Comparison of ENCODE assay signal across 8 cellular contexts in genomic region chr5:173017087-173017486, GRCh38. TPM values are rescaled to one million over a fixed set of nuclear protein-coding genes. Genes with fewer than 3 reads are reported as not detected.
A peak's percentile ranks its signal among the peaks of the same experiment; 100 is the strongest.
DNase-seq lines count a peak whose midpoint lies in the region; ATAC-seq and TF ChIP-seq lines count a peak whose summit lies in the region.
"Not testable (repeated sequence)": the region's sequence is repeated elsewhere in the genome, so short reads cannot be mapped to it uniquely, and the experiment has no call there.

No MANE protein-coding gene starts in this region.

- H3K27ac Mint-ChIP-seq in CD4-positive, alpha-beta T cell = peak overlapping the region; percentile 50
- H3K27ac Mint-ChIP-seq in activated naive CD4-positive, alpha-beta T cell treated with anti-CD3 and anti-CD28 coated beads for 36 hours = peak overlapping the region; percentile 68
- peak overlapping the region; percentile 35 for H3K27ac Mint-ChIP-seq in mesothelial cell of epicardium

- H3K27me3 Mint-ChIP-seq in CD4-positive, alpha-beta T cell; activated naive CD4-positive, alpha-beta T cell treated with anti-CD3 and anti-CD28 coated beads for 36 hours (ENCODE audit: low read depth); mesothelial cell of epicardium (ENCODE audit: low read depth): not testable (repeated sequence)

- POLR2A ChIA-PET in CD4-positive, alpha-beta T cell (lab: Charles Lee) = not testable (repeated sequence)

- not testable (repeated sequence) for H3K27me3 ChIP-seq in CD4-positive, alpha-beta T cell (ENCODE audit: control insufficient read depth, insufficient read depth, low read length); Peyer's patch; left ventricle myocardium inferior (ENCODE audit: low read depth); rectal smooth muscle tissue (ENCODE audit: control insufficient read depth, insufficient read depth, low read length); thoracic aorta (replicated peaks; ENCODE audit: insufficient read depth)

- ATAC-seq in CD4-positive, alpha-beta T cell (ENCODE audit: poor library complexity); thoracic aorta (ENCODE audit: insufficient number of reproducible peaks, low FRiP score, low read depth): not testable (repeated sequence)

- H3K9me3 ChIP-seq in CD4-positive, alpha-beta T cell (ENCODE audit: control insufficient read depth, low read length); Peyer's patch; left ventricle myocardium inferior (replicated peaks); thoracic aorta: not testable (repeated sequence)

- CTCF ChIA-PET in CD4-positive, alpha-beta T cell (lab: Charles Lee) = interaction anchor here (0.7 to 1.5 kb wide), 3 partner anchors 18 to 22 kb away, joined by 3 to 4 read pairs (median 4); no protein-coding TSS in a partner anchor
- CTCF ChIA-PET in activated naive CD4-positive, alpha-beta T cell treated with anti-CD3 and anti-CD28 coated beads for 36 hours (lab: Charles Lee) = interaction anchor here (0.5 to 1.1 kb wide), 4 partner anchors 18 to 142 kb away, joined by 3 to 6 read pairs (median 4); no protein-coding TSS in a partner anchor

- intact Hi-C loops in CD4-positive, alpha-beta T cell (cut with DNase I, micrococcal nuclease) = loop anchor here in 1 of 2 experiments (5.0 kb wide), 1 partner anchor 35 kb away; no protein-coding TSS in a partner anchor
- intact Hi-C loops in activated naive CD4-positive, alpha-beta T cell treated with anti-CD3 and anti-CD28 coated beads for 36 hours (cut with micrococcal nuclease); left ventricle myocardium inferior (cut with micrococcal nuclease): not testable (repeated sequence)

- H3K36me3 Mint-ChIP-seq in CD4-positive, alpha-beta T cell (ENCODE audit: low read depth) = peaks cover 47% of the 10 kb centered on the region
- peaks cover 22% of the 10 kb centered on the region for H3K36me3 Mint-ChIP-seq in activated naive CD4-positive, alpha-beta T cell treated with anti-CD3 and anti-CD28 coated beads for 36 hours (ENCODE audit: low read depth)
- H3K36me3 Mint-ChIP-seq in mesothelial cell of epicardium = peaks cover 29% of the 10 kb centered on the region

- DNase-seq in CD4-positive, alpha-beta T cell; Peyer's patch; activated naive CD4-positive, alpha-beta T cell treated with anti-CD3 and anti-CD28 coated beads for 36 hours; left ventricle myocardium inferior; mesothelial cell of epicardium (ENCODE audit: low spot score in 2 of 2, unreplicated experiment in 2 of 2); thoracic aorta (ENCODE audit: low spot score): not testable (repeated sequence)

- H3K9ac ChIP-seq in rectal smooth muscle tissue (ENCODE audit: low read length) = not testable (repeated sequence)

- not testable (repeated sequence) for TF ChIP-seq CTCF in CD4-positive, alpha-beta T cell (IDR thresholded peaks at IDR 0.05); Peyer's patch (IDR thresholded peaks at IDR 0.05); left ventricle myocardium inferior (IDR thresholded peaks at IDR 0.05; ENCODE audit: borderline replicate concordance); mesothelial cell of epicardium (IDR thresholded peaks at IDR 0.05; ENCODE audit: unreplicated experiment); thoracic aorta (IDR thresholded peaks at IDR 0.05)

- H3K27ac ChIP-seq in CD4-positive, alpha-beta T cell (ENCODE audit: low read depth, low read length) = not testable (repeated sequence)
- H3K27ac ChIP-seq in Peyer's patch (peak overlapping the region in 3 of 4 donors; percentile 43 to 59 (median 47)), cingulate gyrus (ENCODE audit: low read depth, low read length) (peak overlapping the region; percentile 22), left ventricle myocardium inferior (replicated peaks) (peak overlapping the region; percentile 72), rectal smooth muscle tissue (ENCODE audit: low read depth, low read length) (peak overlapping the region; percentile 68), thoracic aorta (peak overlapping the region; percentile 81 to 84)

- not testable (repeated sequence) for H3K4me3 Mint-ChIP-seq in CD4-positive, alpha-beta T cell; activated naive CD4-positive, alpha-beta T cell treated with anti-CD3 and anti-CD28 coated beads for 36 hours; mesothelial cell of epicardium

- not testable (repeated sequence) for H3K9me3 Mint-ChIP-seq in CD4-positive, alpha-beta T cell; activated naive CD4-positive, alpha-beta T cell treated with anti-CD3 and anti-CD28 coated beads for 36 hours; mesothelial cell of epicardium

- H3K36me3 ChIP-seq in Peyer's patch (peaks cover 0 to 19% (median 0%) of the 10 kb centered on the region in 3 donors), left ventricle myocardium inferior (peaks cover 11% of the 10 kb centered on the region)
- H3K36me3 ChIP-seq in rectal smooth muscle tissue (ENCODE audit: control insufficient read depth, insufficient read depth, low read length); thoracic aorta: not testable (repeated sequence)

- H3K4me3 ChIP-seq in Peyer's patch; left ventricle myocardium inferior; rectal smooth muscle tissue (ENCODE audit: low read length); thoracic aorta: not testable (repeated sequence)

- not testable (repeated sequence) for TF ChIP-seq POLR2A in Peyer's patch (IDR thresholded peaks at IDR 0.05)

- peaks cover 0 to 23% (median 2%) of the 10 kb centered on the region in 4 donors for H3K4me1 ChIP-seq in Peyer's patch
- peaks cover 44% of the 10 kb centered on the region for H3K4me1 ChIP-seq in left ventricle myocardium inferior
- peaks cover 20% of the 10 kb centered on the region for H3K4me1 ChIP-seq in rectal smooth muscle tissue (ENCODE audit: control insufficient read depth, insufficient read depth, low read length)
- peaks cover 27 to 37% of the 10 kb centered on the region in 2 donors for H3K4me1 ChIP-seq in thoracic aorta (ENCODE audit: control insufficient read depth in 1 of 2, low read depth in 2 of 2)

- peaks cover 61% of the 10 kb centered on the region for H3K4me1 Mint-ChIP-seq in CD4-positive, alpha-beta T cell (ENCODE audit: low read depth)
- H3K4me1 Mint-ChIP-seq in activated naive CD4-positive, alpha-beta T cell treated with anti-CD3 and anti-CD28 coated beads for 36 hours (ENCODE audit: low read depth) = peaks cover 43% of the 10 kb centered on the region
- H3K4me1 Mint-ChIP-seq in mesothelial cell of epicardium = not testable (repeated sequence)

RNA-seq across cellular contexts. Expression of gene ATP6V0E1, which starts 33.5 kb away (rescaled TPM):
- total RNA-seq in CD4-positive, alpha-beta T cell = 10 to 100 TPM; 31.1 to 31.9 TPM
- total RNA-seq in Peyer's patch (100 to 1,000 TPM in 3 of 4 donors, 10 to 100 TPM in 1; 46.2 to 175 (median 110) TPM), left ventricle myocardium inferior (208 TPM), mesothelial cell of epicardium (116 to 125 TPM (median 120 TPM) in 3 replicates), thoracic aorta (100 to 1,000 TPM; 117 to 123 TPM)
- total RNA-seq in activated naive CD4-positive, alpha-beta T cell treated with anti-CD3 and anti-CD28 coated beads for 36 hours = 10 to 100 TPM; 70.9 to 71.9 TPM

RNA-seq across cellular contexts. Expression of gene CREBRF, which starts 39.1 kb away (rescaled TPM):
- total RNA-seq in CD4-positive, alpha-beta T cell = 10 to 100 TPM; 92.7 to 99.6 TPM
- 10 to 100 TPM; 27.8 to 75.9 (median 34.1) TPM for total RNA-seq in Peyer's patch
- 10 to 100 TPM; 17.0 to 18.3 TPM for total RNA-seq in activated naive CD4-positive, alpha-beta T cell treated with anti-CD3 and anti-CD28 coated beads for 36 hours
- 24.1 TPM for total RNA-seq in left ventricle myocardium inferior
- total RNA-seq in mesothelial cell of epicardium = 17.8 to 20.3 TPM (median 19.1 TPM) in 3 replicates
- 10 to 100 TPM; 39.3 to 43.5 TPM for total RNA-seq in thoracic aorta

RNA-seq across cellular contexts. Expression of gene RPL26L1, which starts 57.9 kb away (rescaled TPM):
- 10 to 100 TPM; 10.0 to 10.5 TPM for total RNA-seq in CD4-positive, alpha-beta T cell
- total RNA-seq in Peyer's patch (10 to 100 TPM in 3 of 4 donors, 1 to 10 TPM in 1; 9.9 to 21.4 (median 15.3) TPM), left ventricle myocardium inferior (27.2 TPM), mesothelial cell of epicardium (43.0 to 43.9 TPM (median 43.9 TPM) in 3 replicates), thoracic aorta (1 to 10 TPM; 7.2 to 9.9 TPM)
- 10 to 100 TPM; 75.4 to 82.7 TPM for total RNA-seq in activated naive CD4-positive, alpha-beta T cell treated with anti-CD3 and anti-CD28 coated beads for 36 hours
